In genomic region chr20:47541355-47541922, GRCh38 we compare ENCODE assay signal across 24 cellular contexts. TPM values are rescaled to one million over a fixed set of nuclear protein-coding genes. Genes with fewer than 3 reads are reported as not detected.
DNase-seq lines count a peak whose midpoint lies in the region; ATAC-seq, FAIRE-seq and TF ChIP-seq lines count a peak whose summit lies in the region.
"Had no signal": no experiment of that assay in that cellular context is flagged by ENCODE, and none has a peak within 500 bp of the region (broad histone marks: within the 10 kb centered on the region; RNA-seq: fewer than 3 reads in every experiment).

No MANE protein-coding gene starts in this region.

- ATAC-seq in A549 (no peak), GM18505 (IDR thresholded peaks at IDR 0.05; ENCODE audit: unreplicated experiment) (no peak), GM18868 (IDR thresholded peaks at IDR 0.05; ENCODE audit: unreplicated experiment) (no peak)

- TF ChIP-seq POLR2A in A549 (IDR thresholded peaks at IDR 0.05; ENCODE audit: low read length) (no peak), GM18505 (IDR thresholded peaks at IDR 0.05; ENCODE audit: borderline replicate concordance, extremely low read depth, insufficient read depth, insufficient read length) (no peak), GM12892 (IDR thresholded peaks at IDR 0.05; ENCODE audit: low read depth, low read length) (no peak)

- H3K27me3 Mint-ChIP-seq in mesothelial cell of epicardium (ENCODE audit: low read depth), result no peaks in the 10 kb centered on the region

- H3K4me1 Mint-ChIP-seq in mesothelial cell of epicardium, result peaks cover 58% of the 10 kb centered on the region

- peaks cover 3% of the 10 kb centered on the region for H3K9me3 Mint-ChIP-seq in mesothelial cell of epicardium
- H3K9me3 Mint-ChIP-seq: endodermal cell had no signal

- 49% methylated on average over 3 of the region's 3 CpGs for WGBS in A549 (ENCODE audit: missing lambda C conversion rate)

- no peak overlapping the region for H3K4me3 ChIP-seq in A549
- H3K4me3 ChIP-seq in BLaER1 treated with 17β-estradiol and CSF1 and Interleukin-3, amounts not matched to agents 10 nM and 100 nM, result no peak overlapping the region
- H3K4me3 ChIP-seq: coronary artery, sigmoid colon, SK-N-MC, upper lobe of left lung had no signal

- H3K27ac Mint-ChIP-seq in mesothelial cell of epicardium, result peak overlapping the region; percentile 75
- H3K27ac Mint-ChIP-seq: endodermal cell had no signal

- no peak overlapping the region for H3K9ac ChIP-seq in BLaER1 treated with 17β-estradiol and CSF1 and Interleukin-3, amounts not matched to agents 10 nM and 100 nM

- peaks cover 68% of the 10 kb centered on the region for H3K4me1 ChIP-seq in A549
- H3K4me1 ChIP-seq in BLaER1 treated with 17β-estradiol and CSF1 and Interleukin-3, amounts not matched to agents 10 nM and 100 nM, result peaks cover 46 to 71% (median 59%) of the 10 kb centered on the region in 10 experiments

- TF ChIP-seq CTCF in A549 (IDR thresholded peaks at IDR 0.05) (no peak), VCaP (conservative IDR thresholded peaks at IDR 0.05) (no peak), mesothelial cell of epicardium (IDR thresholded peaks at IDR 0.05; ENCODE audit: unreplicated experiment) (no peak)

- FAIRE-seq in A549 (lab: Jason Lieb, UNC), result no peak
- no peak for FAIRE-seq in GM12892 (lab: Jason Lieb, UNC)

- no peaks in the 10 kb centered on the region for H3K9me3 ChIP-seq in A549
- peaks cover 0 to 11% (median 7%) of the 10 kb centered on the region in 11 experiments; a peak in 9 of 22 replicates for H3K9me3 ChIP-seq in BLaER1 treated with 17β-estradiol and CSF1 and Interleukin-3, amounts not matched to agents 10 nM and 100 nM (replicated peaks in 1 of 11)
- H3K9me3 ChIP-seq: sigmoid colon, upper lobe of left lung had no signal

- H3K36me3 Mint-ChIP-seq in mesothelial cell of epicardium, result no peaks in the 10 kb centered on the region

- H3K27me3 ChIP-seq in BLaER1 treated with 17β-estradiol and CSF1 and Interleukin-3, amounts not matched to agents 10 nM and 100 nM, result no peaks in the 10 kb centered on the region
- H3K27me3 ChIP-seq: brain microvascular endothelial cell, sigmoid colon, upper lobe of left lung had no signal

- TF ChIP-seq EP300 in A549 (IDR thresholded peaks at IDR 0.05), result no peak

- no peak overlapping the region for H3K4me3 Mint-ChIP-seq in mesothelial cell of epicardium
- H3K4me3 Mint-ChIP-seq: endodermal cell had no signal

- H3K36me3 ChIP-seq in BLaER1 treated with 17β-estradiol and CSF1 and Interleukin-3, amounts not matched to agents 10 nM and 100 nM, result peaks cover 3 to 24% (median 10%) of the 10 kb centered on the region in 11 experiments; a peak in 17 of 22 replicates
- H3K36me3 ChIP-seq: brain microvascular endothelial cell, sigmoid colon, upper lobe of left lung had no signal

- TF ChIP-seq RAD21 in A549 (conservative IDR thresholded peaks at IDR 0.05 in 1 of 2, IDR thresholded peaks at IDR 0.05 in 1 of 2), result no peak

- H4K20me1 ChIP-seq in BLaER1 treated with 17β-estradiol and CSF1 and Interleukin-3, amounts not matched to agents 10 nM and 100 nM, result peaks cover 32 to 98% (median 93%) of the 10 kb centered on the region in 11 experiments; a peak in 21 of 22 replicates

- POLR2A ChIA-PET in A549 (lab: Yijun Ruan, JAX), result no interaction called here

- CTCF ChIA-PET in A549 (lab: Yijun Ruan, JAX), result interaction anchor here (1.1 kb wide), 1 partner anchor 79 kb away, joined by 3 read pairs; no protein-coding TSS in a partner anchor

- H3K27ac ChIP-seq in A549, result peak overlapping the region; percentile 58 to 68; a peak in 2 of 6 replicates
- peak overlapping the region in 1 of 11 experiments; percentile 31; a peak in 2 of 22 replicates for H3K27ac ChIP-seq in BLaER1 treated with 17β-estradiol and CSF1 and Interleukin-3, amounts not matched to agents 10 nM and 100 nM
- peak overlapping the region; percentile 87 for H3K27ac ChIP-seq in VCaP
- H3K27ac ChIP-seq: coronary artery, sigmoid colon, SK-N-MC, upper lobe of left lung had no signal

- peak overlapping the region; percentile 27; the same call in 2 of the 3 replicates for H3K4me2 ChIP-seq in A549
- peak overlapping the region in 8 of 11 experiments; percentile 46 to 74 (median 55); a peak in 16 of 22 replicates for H3K4me2 ChIP-seq in BLaER1 treated with 17β-estradiol and CSF1 and Interleukin-3, amounts not matched to agents 10 nM and 100 nM

- DNase-seq in A549 (ENCODE audit: low read depth in 1 of 2, low spot score in 1 of 2), result no peak
- DNase-seq in mesothelial cell of epicardium (ENCODE audit: low spot score in 2 of 2, unreplicated experiment in 2 of 2), result no peak
- DNase-seq in DMS53 (lab: John Stamatoyannopoulos, UW), result no peak
- DNase-seq in GM12892 (ENCODE audit: insufficient read length), result no peak
- DNase-seq: activated CD8-positive, alpha-beta memory T cell treated with anti-CD3 and anti-CD28 coated beads, Interleukin-2, amount 50 U/mL, for 48 hours; brain microvascular endothelial cell; EL; endodermal cell; kidney glomerular epithelial cell; mammary epithelial cell; NCI-H1105; NCI-H2029 treated with DMSO at 0.1 percent for 48 hours; NCI-H446; NK-92 treated with Interleukin-12 subunit alpha and Interleukin-12 subunit beta, amount 100 ng/mL, for 24 hours; sigmoid colon; stimulated activated naive CD4-positive, alpha-beta T cell treated with Interleukin-2 at 50 U/mL for 16 hours; T1000; upper lobe of left lung had no signal

TF ChIP-seq in A549, 52 proteins besides CTCF, POLR2A, EP300 and RAD21:
- TF ChIP-seq PHF8 (IDR thresholded peaks at IDR 0.05; ENCODE audit: borderline replicate concordance, low read depth), result no peak
- no peak for TF ChIP-seq FOSL2 (IDR thresholded peaks at IDR 0.05)
- TF ChIP-seq FOSL2 (CRISPR knock-in tag; IDR thresholded peaks at IDR 0.05), result no peak
- no peak for TF ChIP-seq ESRRA (IDR thresholded peaks at IDR 0.05; ENCODE audit: borderline replicate concordance, low read length)
- no peak for TF ChIP-seq CBX8 (IDR thresholded peaks at IDR 0.05)

RNA-seq across cellular contexts. Expression of gene NCOA3, which starts 39.8 kb away (rescaled TPM):
- polyA plus RNA-seq in A549 (2011; rRNA removed) (135 and 136 TPM in 2 replicates), A549 (2017; fragmentation: RNase III; extraction: RNeasy Plus Mini Kit Qiagen cat#74134 plus additional on column Dnase treatment) (35.8 to 43.4 TPM (median 42.9 TPM) in 3 replicates)
- 27.5 and 35.2 TPM in 2 replicates for polyA plus RNA-seq in A549 (2012; cell fraction: cytosol; rRNA removed)
- 28.3 and 32.1 TPM in 2 replicates for polyA plus RNA-seq in A549 (2012; cell fraction: nucleus; rRNA removed)
- 179 and 198 TPM in 2 replicates for polyA minus RNA-seq in A549 (2011; rRNA and poly(A)+ RNA removed)
- total RNA-seq in mesothelial cell of epicardium, result 45.9 to 49.8 TPM (median 47.1 TPM) in 3 replicates
- polyA plus RNA-seq in GM12892 (2012; ENCODE audit: missing spikeins), result 43.1 TPM
